ENCODE assay signal across 25 cellular contexts in genomic region chr5:138743506-138743905, GRCh38.
A peak's percentile ranks its signal among the peaks of the same experiment; 100 is the strongest.
DNase-seq lines count a peak whose midpoint lies in the region; FAIRE-seq and TF ChIP-seq lines count a peak whose summit lies in the region.
"Had no signal": no experiment of that assay in that cellular context is flagged by ENCODE, and none has a peak within 500 bp of the region (broad histone marks: within the 10 kb centered on the region; RNA-seq: fewer than 3 reads in every experiment).

No MANE protein-coding gene starts in this region.

- DNase-seq in NCI-H2227 (lab: John Stamatoyannopoulos, UW; ENCODE audit: unreplicated experiment): peak; percentile 32
- no peak for DNase-seq in NCI-H2227 treated with DMSO at 0.1 percent for 48 hours (lab: John Stamatoyannopoulos, UW)
- peak; percentile 34 for DNase-seq in astrocyte of the hippocampus (ENCODE audit: low read depth, low spot score)
- DNase-seq in retina: peak; percentile 65
- DNase-seq in activated naive CD4-positive, alpha-beta T cell treated with anti-CD3 and anti-CD28 coated beads, Interleukin-2, amount 50 U/mL, for 16 hours: no peak
- no peak for DNase-seq in H54 (ENCODE audit: insufficient read length, low spot score)
- DNase-seq in NCI-H526 treated with DMSO at 0.1 percent for 48 hours (lab: John Stamatoyannopoulos, UW): no peak
- DNase-seq: activated CD4-positive, alpha-beta T cell treated with anti-CD3 and anti-CD28 coated beads, Interleukin-2, amount 50 U/mL, for 48 hours; activated CD4-positive, CD25-positive, alpha-beta regulatory T cell; activated CD8-positive, alpha-beta memory T cell treated with anti-CD3 and anti-CD28 coated beads, Interleukin-2, amount 50 U/mL, for 4 hours; activated naive CD8-positive, alpha-beta T cell treated with anti-CD3 and anti-CD28 coated beads for 36 hours; body of pancreas; C1 segment of cervical spinal cord; effector CD4-positive, alpha-beta T cell; foreskin fibroblast; H7; left lung; NCI-H226; NK-92 treated with Interleukin-12 subunit alpha and Interleukin-12 subunit beta, amount 100 ng/mL, for 24 hours; SHP77 treated with DMSO at 0.1 percent for 48 hours; small intestine; SW 1271; T1000 had no signal

- no peak for FAIRE-seq in H54 (lab: Jason Lieb, UNC)
- FAIRE-seq: GM12892, small intestine had no signal

- no peak for TF ChIP-seq RAD21 in Ishikawa (IDR thresholded peaks at IDR 0.05; ENCODE audit: low read depth)

- TF ChIP-seq EP300 in Ishikawa (IDR thresholded peaks at IDR 0.05; ENCODE audit: borderline replicate concordance): peak; percentile 13; the same call in 1 of the 2 replicates

- TF ChIP-seq POLR2A in H54 (IDR thresholded peaks at IDR 0.05; ENCODE audit: low read depth, low read length): no peak

TF ChIP-seq in Ishikawa, 13 proteins besides CTCF, POLR2A, EP300 and RAD21:
- TF ChIP-seq CEBPB (IDR thresholded peaks at IDR 0.05) (no peak), CREB1 (IDR thresholded peaks at IDR 0.05; ENCODE audit: low read depth) (no peak), TCF12 (IDR thresholded peaks at IDR 0.05; ENCODE audit: low read depth) (no peak), TAF1 (IDR thresholded peaks at IDR 0.05; ENCODE audit: low read depth) (no peak), FOXM1 (IDR thresholded peaks at IDR 0.05; ENCODE audit: borderline replicate concordance, low read depth) (no peak), EGR1 (IDR thresholded peaks at IDR 0.05) (no peak)

Comparison
In these comparisons a context has a peak if more than half of its experiments do, and no peak if none do; other contexts are left out.
1. DNase-seq: peak in NCI-H2227 (single experiment), astrocyte of the hippocampus (single experiment) and retina (single experiment); none in NCI-H2227 treated with DMSO at 0.1 percent for 48 hours (single experiment), activated naive CD4-positive, alpha-beta T cell treated with anti-CD3 and anti-CD28 coated beads, Interleukin-2, amount 50 U/mL, for 16 hours (single experiment), H54 (single experiment) and NCI-H526 treated with DMSO at 0.1 percent for 48 hours (single experiment).